Comparison of ENCODE assay signal across 14 cellular contexts in genomic region chr11:79414644-79415317, GRCh38. TPM values are rescaled to one million over a fixed set of nuclear protein-coding genes. Genes with fewer than 3 reads are reported as not detected.
DNase-seq lines count a peak whose midpoint lies in the region; ATAC-seq, FAIRE-seq and TF ChIP-seq lines count a peak whose summit lies in the region.
"Had no signal": no experiment of that assay in that cellular context is flagged by ENCODE, and none has a peak within 500 bp of the region (broad histone marks: within the 10 kb centered on the region; RNA-seq: fewer than 3 reads in every experiment).

No MANE protein-coding gene starts in this region.

- H3K4me1 Mint-ChIP-seq in HFFc6 (ENCODE audit: low read depth) (peaks cover 86% of the 10 kb centered on the region), astrocyte (ENCODE audit: low read depth, unreplicated experiment) (peaks cover 44% of the 10 kb centered on the region)

- H3K9ac ChIP-seq in astrocyte (ENCODE audit: low read length) (peak overlapping the region; percentile 67), smooth muscle cell (ENCODE audit: low read depth) (peak overlapping the region; percentile 47)

- ATAC-seq in foreskin keratinocyte (peak; percentile 30), HG02840 (IDR thresholded peaks at IDR 0.05; ENCODE audit: low FRiP score, unreplicated experiment) (no peak)
- ATAC-seq: mucosa of descending colon had no signal

- DNase-seq in HFFc6 (peak; percentile 73), astrocyte (ENCODE audit: low read depth) (peak; percentile 84), foreskin keratinocyte (peak; percentile 74 to 87), smooth muscle cell (lab: John Stamatoyannopoulos, UW; ENCODE audit: unreplicated experiment) (no peak), GM19239 (ENCODE audit: insufficient read length, low spot score) (no peak), stomach (no peak)
- DNase-seq in stimulated activated naive CD4-positive, alpha-beta T cell (lab: John Stamatoyannopoulos, UW) = no peak
- DNase-seq: activated CD4-positive, alpha-beta T cell treated with anti-CD3 and anti-CD28 coated beads for 48 hours; mucosa of descending colon; NCI-H1417; NCI-H82 had no signal

- no peaks in the 10 kb centered on the region for H3K27me3 Mint-ChIP-seq in HFFc6 (ENCODE audit: insufficient read depth)
- H3K27me3 Mint-ChIP-seq in astrocyte (ENCODE audit: low read depth, unreplicated experiment) = no peaks in the 10 kb centered on the region

- H3K4me1 ChIP-seq in astrocyte (ENCODE audit: insufficient read depth, low read length) (peaks cover 56% of the 10 kb centered on the region), foreskin keratinocyte (peaks cover 57% of the 10 kb centered on the region), smooth muscle cell (ENCODE audit: low read depth) (peaks cover 11% of the 10 kb centered on the region), stomach (peaks cover 0 to 28% (median 16%) of the 10 kb centered on the region in 4 donors)

- H3K27ac ChIP-seq in astrocyte (ENCODE audit: low read depth, low read length) (peak overlapping the region; percentile 91), foreskin keratinocyte (peak overlapping the region; percentile 52), smooth muscle cell (ENCODE audit: low read depth) (peak overlapping the region; percentile 95), stomach (peak overlapping the region in 2 of 5 donors; percentile 22 to 40)
- H3K27ac ChIP-seq: hepatocyte had no signal

- peak; percentile 94 for FAIRE-seq in astrocyte (lab: Jason Lieb, UNC)
- no peak for FAIRE-seq in GM19239 (lab: Jason Lieb, UNC)
- FAIRE-seq: colon had no signal

- intact Hi-C loops in stomach (cut with DNase I; ENCODE audit: low total_unique reads) = no loop called here

- H3K36me3 ChIP-seq in astrocyte (ENCODE audit: insufficient read depth, low read length) (no peaks in the 10 kb centered on the region), smooth muscle cell (ENCODE audit: low read depth) (no peaks in the 10 kb centered on the region), stomach (no peaks in the 10 kb centered on the region)

- TF ChIP-seq EP300 in stomach (IDR thresholded peaks at IDR 0.05) = no peak

- H3K27me3 ChIP-seq in astrocyte (ENCODE audit: insufficient read depth, low read length) (no peaks in the 10 kb centered on the region), foreskin keratinocyte (no peaks in the 10 kb centered on the region), smooth muscle cell (ENCODE audit: low read depth) (no peaks in the 10 kb centered on the region), stomach (no peaks in the 10 kb centered on the region)
- H3K27me3 ChIP-seq: hepatocyte had no signal

- WGBS in smooth muscle cell (ENCODE audit: low lambda C conversion rate) = 38% methylated on average over 8 of the region's 8 CpGs
- 34 to 75% (median 63%) methylated on average over 8 of the region's 8 CpGs for WGBS in stomach, 5 donors

- H4K20me1 ChIP-seq in astrocyte (ENCODE audit: insufficient read depth, low read length) (no peaks in the 10 kb centered on the region), smooth muscle cell (ENCODE audit: low read depth) (peaks cover 20% of the 10 kb centered on the region)

- H3K36me3 Mint-ChIP-seq in HFFc6 (ENCODE audit: low read depth) = peaks cover 21% of the 10 kb centered on the region
- peaks cover 3% of the 10 kb centered on the region for H3K36me3 Mint-ChIP-seq in astrocyte (ENCODE audit: low read depth, unreplicated experiment)

- H3K4me3 Mint-ChIP-seq in HFFc6 = peak overlapping the region; percentile 83
- H3K4me3 Mint-ChIP-seq in astrocyte (ENCODE audit: unreplicated experiment) = no peak overlapping the region

- H3K4me3 ChIP-seq in astrocyte (ENCODE audit: insufficient read depth, low read depth, low read length) = peak overlapping the region; percentile 19
- H3K4me3 ChIP-seq in smooth muscle cell = no peak overlapping the region
- no peak overlapping the region for H3K4me3 ChIP-seq in stomach
- H3K4me3 ChIP-seq: hepatocyte, mucosa of descending colon had no signal

- H3K9me3 ChIP-seq in astrocyte (ENCODE audit: insufficient read depth, low read depth, low read length) (no peaks in the 10 kb centered on the region), smooth muscle cell (replicated peaks; ENCODE audit: low read depth) (no peaks in the 10 kb centered on the region), stomach (peaks cover 0 to 6% (median 6%) of the 10 kb centered on the region in 4 donors)
- H3K9me3 ChIP-seq: mucosa of descending colon had no signal

- no peak for TF ChIP-seq POLR2A in stomach (IDR thresholded peaks at IDR 0.05)

- H3K9me3 Mint-ChIP-seq in HFFc6 (no peaks in the 10 kb centered on the region), astrocyte (ENCODE audit: unreplicated experiment) (no peaks in the 10 kb centered on the region)

- TF ChIP-seq CTCF in HFFc6 (IDR thresholded peaks at IDR 0.05) (no peak), astrocyte (IDR thresholded peaks at IDR 0.05; ENCODE audit: insufficient read depth, low read depth, low read length) (no peak), foreskin keratinocyte (conservative IDR thresholded peaks at IDR 0.05) (no peak), smooth muscle cell (IDR thresholded peaks at IDR 0.05; ENCODE audit: borderline replicate concordance, insufficient read depth, poor library complexity, severe bottlenecking) (no peak), stomach (IDR thresholded peaks at IDR 0.05) (no peak)

- H3K4me2 ChIP-seq in astrocyte (ENCODE audit: low read length) = peak overlapping the region; percentile 80
- peak overlapping the region; percentile 30 for H3K4me2 ChIP-seq in smooth muscle cell
- H3K4me2 ChIP-seq: hepatocyte had no signal

- H3K79me2 ChIP-seq in astrocyte (ENCODE audit: insufficient read depth, low read length) (peaks cover 56% of the 10 kb centered on the region), smooth muscle cell (ENCODE audit: low read depth) (peaks cover 33% of the 10 kb centered on the region)

- H2AFZ ChIP-seq in astrocyte (ENCODE audit: low read depth, low read length) (peak overlapping the region; percentile 61), smooth muscle cell (ENCODE audit: low read depth) (no peak overlapping the region)
- H2AFZ ChIP-seq: hepatocyte had no signal

- H3K27ac Mint-ChIP-seq in HFFc6 (peak overlapping the region; percentile 95), astrocyte (ENCODE audit: unreplicated experiment) (peak overlapping the region; percentile 9)

- H3F3A ChIP-seq in smooth muscle cell (ENCODE audit: low read depth) = peaks cover 25% of the 10 kb centered on the region

RNA-seq across cellular contexts. Expression of gene TENM4, which starts 26.0 kb away (rescaled TPM):
- 10 to 100 TPM; 20.9 to 45.5 (median 26.5) TPM for total RNA-seq in HFFc6 (2021; fragmentation: NEBNext Ultra II Directional; extraction: Animal tissue kit (Norgen Biotek cat#: 25700))
- total RNA-seq in astrocyte (7.5 and 13.3 TPM in 2 replicates), foreskin keratinocyte (16.8 and 25.1 TPM in 2 replicates), smooth muscle cell (30.6 and 38.2 TPM in 2 replicates), stomach (10 to 100 TPM in 1 of 5 donors, 1 to 10 TPM in 2, under 1 TPM in 1, not detected in 1; 0.87 to 13.2 (median 3.8) TPM)
- polyA plus RNA-seq in foreskin keratinocyte (1.3 and 1.7 TPM in 2 replicates), smooth muscle cell (31.6 and 31.7 TPM in 2 replicates), stomach (under 1 TPM; 0.06 to 0.65 (median 0.31) TPM)

Comparison
In these comparisons a context has a peak if more than half of its experiments do, and no peak if none do; other contexts are left out.
1. DNase-seq: peak in HFFc6 (single experiment), astrocyte (single experiment) and foreskin keratinocyte (2 of 2); none in smooth muscle cell (single experiment), stimulated activated naive CD4-positive, alpha-beta T cell (0 of 6), GM19239 (single experiment) and stomach (single experiment).